In genomic region chr4:2042207-2042946, GRCh38 we compare ENCODE assay signal across 8 cellular contexts. TPM values are rescaled to one million over a fixed set of nuclear protein-coding genes. Genes with fewer than 3 reads are reported as not detected.
A peak's percentile ranks its signal among the peaks of the same experiment; 100 is the strongest.
DNase-seq lines count a peak whose midpoint lies in the region; ATAC-seq, FAIRE-seq and TF ChIP-seq lines count a peak whose summit lies in the region.

No MANE protein-coding gene starts in this region.

- no peaks in the 10 kb centered on the region for H3K9me3 Mint-ChIP-seq in activated CD4-positive, alpha-beta memory T cell treated with anti-CD3 and anti-CD28 coated beads, Interleukin-2, amount 10 ng/mL, durations not matched to agents 7 days and 5 days
- no peaks in the 10 kb centered on the region for H3K9me3 Mint-ChIP-seq in natural killer cell treated with Interleukin-12 subunit alpha and Interleukin-12 subunit beta and Interleukin-15 and Interleukin-18, amount 100 ng/mL, for 72 hours

- peaks cover 16% of the 10 kb centered on the region for H3K27me3 Mint-ChIP-seq in activated CD4-positive, alpha-beta memory T cell treated with anti-CD3 and anti-CD28 coated beads, Interleukin-2, amount 10 ng/mL, durations not matched to agents 7 days and 5 days
- H3K27me3 Mint-ChIP-seq in natural killer cell treated with Interleukin-12 subunit alpha and Interleukin-12 subunit beta and Interleukin-15 and Interleukin-18, amount 100 ng/mL, for 72 hours = peaks cover 11 to 17% of the 10 kb centered on the region in 2 donors

- FAIRE-seq in GM12891 (lab: Jason Lieb, UNC) = no peak

- POLR2A ChIA-PET in activated CD4-positive, alpha-beta memory T cell treated with anti-CD3 and anti-CD28 coated beads, Interleukin-2, amount 10 ng/mL, durations not matched to agents 7 days and 5 days (lab: Charles Lee) = interaction anchor here (1.2 kb wide), 1 partner anchor 33 kb away, joined by 5 read pairs; the partner anchor contains the start of gene NELFA

- H3K36me3 Mint-ChIP-seq in activated CD4-positive, alpha-beta memory T cell treated with anti-CD3 and anti-CD28 coated beads, Interleukin-2, amount 10 ng/mL, durations not matched to agents 7 days and 5 days (ENCODE audit: low read depth) = no peaks in the 10 kb centered on the region
- H3K36me3 Mint-ChIP-seq in natural killer cell treated with Interleukin-12 subunit alpha and Interleukin-12 subunit beta and Interleukin-15 and Interleukin-18, amount 100 ng/mL, for 72 hours = no peaks in the 10 kb centered on the region

- no peak overlapping the region for H3K27ac Mint-ChIP-seq in activated CD4-positive, alpha-beta memory T cell treated with anti-CD3 and anti-CD28 coated beads, Interleukin-2, amount 10 ng/mL, durations not matched to agents 7 days and 5 days
- no peak overlapping the region for H3K27ac Mint-ChIP-seq in natural killer cell treated with Interleukin-12 subunit alpha and Interleukin-12 subunit beta and Interleukin-15 and Interleukin-18, amount 100 ng/mL, for 72 hours

- peak; percentile 51 for DNase-seq in activated CD4-positive, alpha-beta memory T cell treated with anti-CD3 and anti-CD28 coated beads, Interleukin-2, amount 10 ng/mL, durations not matched to agents 7 days and 5 days
- DNase-seq in natural killer cell treated with Interleukin-12 subunit alpha and Interleukin-12 subunit beta and Interleukin-15 and Interleukin-18, amount 100 ng/mL, for 72 hours (ENCODE audit: low spot score) = no peak
- DNase-seq in NCI-H2081 (lab: John Stamatoyannopoulos, UW) = no peak
- DNase-seq in NOMO-1 treated with DMSO at 0.1 percent for 48 hours (lab: John Stamatoyannopoulos, UW; ENCODE audit: unreplicated experiment) = no peak
- DNase-seq in GM12891 (ENCODE audit: insufficient read length, low spot score) = no peak

- TF ChIP-seq POLR2A in GM12891 (IDR thresholded peaks at IDR 0.05; ENCODE audit: low read depth, low read length) = no peak

- H3K4me3 Mint-ChIP-seq in activated CD4-positive, alpha-beta memory T cell treated with anti-CD3 and anti-CD28 coated beads, Interleukin-2, amount 10 ng/mL, durations not matched to agents 7 days and 5 days = peak overlapping the region; percentile 67
- H3K4me3 Mint-ChIP-seq in natural killer cell treated with Interleukin-12 subunit alpha and Interleukin-12 subunit beta and Interleukin-15 and Interleukin-18, amount 100 ng/mL, for 72 hours = peak overlapping the region; percentile 79

- CTCF ChIA-PET in activated CD4-positive, alpha-beta memory T cell treated with anti-CD3 and anti-CD28 coated beads, Interleukin-2, amount 10 ng/mL, durations not matched to agents 7 days and 5 days (lab: Charles Lee) = no interaction called here

- H3K4me1 Mint-ChIP-seq in activated CD4-positive, alpha-beta memory T cell treated with anti-CD3 and anti-CD28 coated beads, Interleukin-2, amount 10 ng/mL, durations not matched to agents 7 days and 5 days = peaks cover 5% of the 10 kb centered on the region
- peaks cover 0 to 6% of the 10 kb centered on the region in 2 donors for H3K4me1 Mint-ChIP-seq in natural killer cell treated with Interleukin-12 subunit alpha and Interleukin-12 subunit beta and Interleukin-15 and Interleukin-18, amount 100 ng/mL, for 72 hours (ENCODE audit: low read depth in 2 of 2)

- peak; percentile 46 for ATAC-seq in GM18511 (IDR thresholded peaks at IDR 0.05; ENCODE audit: unreplicated experiment)
- ATAC-seq in HG03354 (IDR thresholded peaks at IDR 0.05; ENCODE audit: poor library complexity, severe bottlenecking, unreplicated experiment) = peak; percentile 40
- peak; percentile 32 for ATAC-seq in esophagus mucosa
- ATAC-seq in natural killer cell treated with Interleukin-12 subunit alpha and Interleukin-12 subunit beta and Interleukin-15 and Interleukin-18, amount 100 ng/mL, for 72 hours = peak; percentile 61 to 63

TF ChIP-seq in GM12891, 5 proteins besides CTCF, POLR2A, EP300 and RAD21:
- TF ChIP-seq POLR2AphosphoS5 (IDR thresholded peaks at IDR 0.05; ENCODE audit: low read depth, low read length) = no peak
- no peak for TF ChIP-seq POU2F2 (IDR thresholded peaks at IDR 0.05; ENCODE audit: low read depth, low read length)
- no peak for TF ChIP-seq TAF1 (IDR thresholded peaks at IDR 0.05; ENCODE audit: low read depth, low read length)
- TF ChIP-seq PAX5 (IDR thresholded peaks at IDR 0.05; ENCODE audit: insufficient read depth, low read length, severe bottlenecking) = no peak
- no peak for TF ChIP-seq SPI1 (IDR thresholded peaks at IDR 0.05; ENCODE audit: low read depth, low read length)

RNA-seq across cellular contexts. Expression of gene NAT8L, which starts 16.8 kb away (rescaled TPM):
- under 1 TPM; 0.08 to 0.10 TPM for total RNA-seq in activated CD4-positive, alpha-beta memory T cell treated with anti-CD3 and anti-CD28 coated beads, Interleukin-2, amount 10 ng/mL, durations not matched to agents 7 days and 5 days
- total RNA-seq in esophagus mucosa = 0.04 TPM
- total RNA-seq in natural killer cell treated with Interleukin-12 subunit alpha and Interleukin-12 subunit beta and Interleukin-15 and Interleukin-18, amount 100 ng/mL, for 72 hours = under 1 TPM; 0.05 to 0.08 TPM
- polyA plus RNA-seq in GM12891 (2012; ENCODE audit: low read depth, missing spikeins) = 0.09 TPM

RNA-seq across cellular contexts. Expression of gene NELFA, which starts 33.6 kb away (rescaled TPM):
- 10 to 100 TPM; 34.2 to 36.0 TPM for total RNA-seq in activated CD4-positive, alpha-beta memory T cell treated with anti-CD3 and anti-CD28 coated beads, Interleukin-2, amount 10 ng/mL, durations not matched to agents 7 days and 5 days
- total RNA-seq in esophagus mucosa = 25.8 TPM
- 10 to 100 TPM; 29.6 to 59.3 TPM for total RNA-seq in natural killer cell treated with Interleukin-12 subunit alpha and Interleukin-12 subunit beta and Interleukin-15 and Interleukin-18, amount 100 ng/mL, for 72 hours
- polyA plus RNA-seq in GM12891 (2012; ENCODE audit: low read depth, missing spikeins) = 18.5 TPM
